2 cellular contexts compared by ENCODE assay signal in genomic region chr15:80693682-80694623, GRCh38.
TF ChIP-seq lines count a peak whose summit lies in the region.

No MANE protein-coding gene starts in this region.

TF ChIP-seq in HCT116, 20 proteins besides CTCF, POLR2A, EP300 and RAD21 (continued from another document):
- TF ChIP-seq, protein P1, sequence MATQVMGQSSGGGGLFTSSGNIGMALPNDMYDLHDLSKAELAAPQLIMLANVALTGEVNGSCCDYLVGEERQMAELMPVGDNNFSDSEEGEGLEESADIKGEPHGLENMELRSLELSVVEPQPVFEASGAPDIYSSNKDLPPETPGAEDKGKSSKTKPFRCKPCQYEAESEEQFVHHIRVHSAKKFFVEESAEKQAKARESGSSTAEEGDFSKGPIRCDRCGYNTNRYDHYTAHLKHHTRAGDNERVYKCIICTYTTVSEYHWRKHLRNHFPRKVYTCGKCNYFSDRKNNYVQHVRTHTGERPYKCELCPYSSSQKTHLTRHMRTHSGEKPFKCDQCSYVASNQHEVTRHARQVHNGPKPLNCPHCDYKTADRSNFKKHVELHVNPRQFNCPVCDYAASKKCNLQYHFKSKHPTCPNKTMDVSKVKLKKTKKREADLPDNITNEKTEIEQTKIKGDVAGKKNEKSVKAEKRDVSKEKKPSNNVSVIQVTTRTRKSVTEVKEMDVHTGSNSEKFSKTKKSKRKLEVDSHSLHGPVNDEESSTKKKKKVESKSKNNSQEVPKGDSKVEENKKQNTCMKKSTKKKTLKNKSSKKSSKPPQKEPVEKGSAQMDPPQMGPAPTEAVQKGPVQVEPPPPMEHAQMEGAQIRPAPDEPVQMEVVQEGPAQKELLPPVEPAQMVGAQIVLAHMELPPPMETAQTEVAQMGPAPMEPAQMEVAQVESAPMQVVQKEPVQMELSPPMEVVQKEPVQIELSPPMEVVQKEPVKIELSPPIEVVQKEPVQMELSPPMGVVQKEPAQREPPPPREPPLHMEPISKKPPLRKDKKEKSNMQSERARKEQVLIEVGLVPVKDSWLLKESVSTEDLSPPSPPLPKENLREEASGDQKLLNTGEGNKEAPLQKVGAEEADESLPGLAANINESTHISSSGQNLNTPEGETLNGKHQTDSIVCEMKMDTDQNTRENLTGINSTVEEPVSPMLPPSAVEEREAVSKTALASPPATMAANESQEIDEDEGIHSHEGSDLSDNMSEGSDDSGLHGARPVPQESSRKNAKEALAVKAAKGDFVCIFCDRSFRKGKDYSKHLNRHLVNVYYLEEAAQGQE (IDR thresholded peaks at IDR 0.05; ENCODE audit: low read depth) = no peak
- TF ChIP-seq SP1 (IDR thresholded peaks at IDR 0.05; ENCODE audit: low read depth) = no peak
- no peak for TF ChIP-seq YY1 (IDR thresholded peaks at IDR 0.05; ENCODE audit: extremely low read depth, insufficient replicate concordance, low read depth, low read length)
- TF ChIP-seq ZBTB33 (IDR thresholded peaks at IDR 0.05; ENCODE audit: extremely low read depth, insufficient replicate concordance, low read length) = no peak
- TF ChIP-seq EGR1 (IDR thresholded peaks at IDR 0.05; ENCODE audit: low read depth) = no peak
- no peak for TF ChIP-seq POLR2AphosphoS5 (IDR thresholded peaks at IDR 0.05; ENCODE audit: low read depth, low read length)
- TF ChIP-seq ZFX (IDR thresholded peaks at IDR 0.05) = no peak
- TF ChIP-seq FOSL1 (IDR thresholded peaks at IDR 0.05; ENCODE audit: low read depth) = no peak
- no peak for TF ChIP-seq EZH2phosphoT487 (IDR thresholded peaks at IDR 0.05; ENCODE audit: borderline replicate concordance)
- no peak for TF ChIP-seq ZNF274 (IDR thresholded peaks at IDR 0.05; ENCODE audit: low read depth, low read length)
- TF ChIP-seq SRF (IDR thresholded peaks at IDR 0.05; ENCODE audit: low read depth) = no peak
- no peak for TF ChIP-seq CBX3 (IDR thresholded peaks at IDR 0.05; ENCODE audit: low read depth)
- no peak for TF ChIP-seq TCF7L2 (IDR thresholded peaks at IDR 0.05; ENCODE audit: borderline replicate concordance, extremely low read depth, insufficient read depth, insufficient read length)

TF ChIP-seq in SK-N-SH treated with all-trans-retinoic acid at 6 μM for 48 hours, 23 proteins besides CTCF, POLR2A, EP300 and RAD21 (continued from another document):
- TF ChIP-seq, protein P2, sequence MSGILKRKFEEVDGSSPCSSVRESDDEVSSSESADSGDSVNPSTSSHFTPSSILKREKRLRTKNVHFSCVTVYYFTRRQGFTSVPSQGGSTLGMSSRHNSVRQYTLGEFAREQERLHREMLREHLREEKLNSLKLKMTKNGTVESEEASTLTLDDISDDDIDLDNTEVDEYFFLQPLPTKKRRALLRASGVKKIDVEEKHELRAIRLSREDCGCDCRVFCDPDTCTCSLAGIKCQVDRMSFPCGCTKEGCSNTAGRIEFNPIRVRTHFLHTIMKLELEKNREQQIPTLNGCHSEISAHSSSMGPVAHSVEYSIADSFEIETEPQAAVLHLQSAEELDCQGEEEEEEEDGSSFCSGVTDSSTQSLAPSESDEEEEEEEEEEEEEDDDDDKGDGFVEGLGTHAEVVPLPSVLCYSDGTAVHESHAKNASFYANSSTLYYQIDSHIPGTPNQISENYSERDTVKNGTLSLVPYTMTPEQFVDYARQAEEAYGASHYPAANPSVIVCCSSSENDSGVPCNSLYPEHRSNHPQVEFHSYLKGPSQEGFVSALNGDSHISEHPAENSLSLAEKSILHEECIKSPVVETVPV (CRISPR knock-in tag; IDR thresholded peaks at IDR 0.05) = no peak
